8 cellular contexts compared by ENCODE assay signal in the genomic region with DNA sequence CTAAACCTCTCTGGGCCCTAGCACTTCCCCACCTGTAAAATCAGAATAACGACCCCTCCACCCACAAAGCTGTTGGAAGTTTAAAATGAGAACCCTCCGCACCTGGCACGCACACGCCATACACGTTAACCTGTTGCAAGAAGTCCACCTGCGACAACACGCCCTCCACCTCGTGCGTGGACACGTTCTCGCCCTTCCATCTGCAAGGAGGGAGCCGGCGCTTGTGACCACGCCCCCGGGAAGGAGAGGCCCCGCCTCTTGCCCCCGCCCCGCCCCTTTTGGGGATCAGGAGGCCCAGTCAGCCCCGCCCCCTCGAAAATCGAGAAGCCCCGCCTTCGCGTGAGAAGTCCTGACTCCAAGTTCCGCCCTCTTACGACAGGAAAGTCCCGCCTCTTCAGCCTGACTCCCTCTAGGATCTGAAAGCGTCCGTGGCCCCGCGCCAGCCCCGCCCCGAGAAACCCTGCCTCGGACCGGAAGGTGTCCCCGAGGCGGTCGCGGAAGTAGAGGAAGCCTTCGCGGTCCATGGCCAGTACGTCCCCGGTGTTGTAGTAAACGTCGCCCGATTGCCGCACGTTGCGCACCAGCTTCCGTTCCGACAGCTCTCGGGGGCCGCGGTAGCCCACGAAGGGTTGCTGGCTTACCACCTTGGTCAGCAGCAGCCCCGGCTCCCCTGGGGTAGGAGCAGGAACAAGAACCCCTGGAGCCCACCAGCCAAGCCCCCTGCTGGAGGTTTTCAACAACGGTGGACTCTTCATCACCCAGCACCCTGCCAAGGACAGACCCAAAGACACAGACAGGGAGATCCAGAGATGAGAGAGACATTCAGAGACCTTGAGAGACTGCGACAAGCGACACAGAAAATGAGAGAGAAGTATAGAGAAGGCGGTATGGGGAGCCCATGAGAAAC. TPM values are rescaled to one million over a fixed set of nuclear protein-coding genes. Genes with fewer than 3 reads are reported as not detected.
DNase-seq lines count a peak whose midpoint lies in the region; ATAC-seq and TF ChIP-seq lines count a peak whose summit lies in the region.

No MANE protein-coding gene starts in this region.

- peaks cover 5% of the 10 kb centered on the region for H3K9me3 Mint-ChIP-seq in activated CD4-positive, alpha-beta T cell treated with anti-CD3 and anti-CD28 coated beads for 36 hours (ENCODE audit: low read depth)

- intact Hi-C loops in activated CD4-positive, alpha-beta T cell treated with anti-CD3 and anti-CD28 coated beads for 36 hours (cut with DNase I, micrococcal nuclease), result loop anchor here (1.0 kb wide), 20 partner anchors 10 to 316 kb away; a partner anchor contains a TSS

- peak overlapping the region; percentile 95 for H3K27ac Mint-ChIP-seq in activated CD4-positive, alpha-beta T cell treated with anti-CD3 and anti-CD28 coated beads for 36 hours

- POLR2A ChIA-PET in activated CD4-positive, alpha-beta T cell treated with anti-CD3 and anti-CD28 coated beads for 36 hours (lab: Charles Lee), result interaction anchor here (0.6 to 1.3 kb wide), 4 partner anchors 15 to 35 kb away, joined by 3 to 8 read pairs (median 3); a partner anchor contains a TSS

- H3K4me1 ChIP-seq in BE2C, result no peaks in the 10 kb centered on the region

- no peaks in the 10 kb centered on the region for H3K9me3 ChIP-seq in BE2C

- TF ChIP-seq POLR2A in GM19099 (IDR thresholded peaks at IDR 0.05; ENCODE audit: extremely low read depth, insufficient read length, low read depth), result peak; percentile 78

- H3K27me3 ChIP-seq in BE2C, result no peaks in the 10 kb centered on the region

- H3K4me1 Mint-ChIP-seq in activated CD4-positive, alpha-beta T cell treated with anti-CD3 and anti-CD28 coated beads for 36 hours, result peaks cover 19% of the 10 kb centered on the region

- H3K36me3 ChIP-seq in BE2C, result no peaks in the 10 kb centered on the region

- peak overlapping the region; percentile 81 for H3K4me3 Mint-ChIP-seq in activated CD4-positive, alpha-beta T cell treated with anti-CD3 and anti-CD28 coated beads for 36 hours

- peak; percentile 75 for ATAC-seq in HG03378 (IDR thresholded peaks at IDR 0.05; ENCODE audit: unreplicated experiment)
- ATAC-seq in activated CD4-positive, alpha-beta T cell treated with anti-CD3 and anti-CD28 coated beads for 36 hours, result peak; percentile 99

- H3K27me3 Mint-ChIP-seq in activated CD4-positive, alpha-beta T cell treated with anti-CD3 and anti-CD28 coated beads for 36 hours, result no peaks in the 10 kb centered on the region

- TF ChIP-seq CTCF in BE2C (IDR thresholded peaks at IDR 0.05; ENCODE audit: low read depth, low read length) (peak; percentile 49), choroid plexus epithelial cell (conservative IDR thresholded peaks at IDR 0.05; ENCODE audit: low read depth, low read length) (peak; percentile 63)

- CTCF ChIA-PET in activated CD4-positive, alpha-beta T cell treated with anti-CD3 and anti-CD28 coated beads for 36 hours (lab: Charles Lee), result interaction anchor here (1.1 to 2.1 kb wide), 3 partner anchors 15 to 168 kb away, joined by 5 to 8 read pairs (median 5); a partner anchor contains a TSS

- peaks cover 3% of the 10 kb centered on the region for H3K36me3 Mint-ChIP-seq in activated CD4-positive, alpha-beta T cell treated with anti-CD3 and anti-CD28 coated beads for 36 hours (ENCODE audit: low read depth)

- H3K4me3 ChIP-seq in BE2C (ENCODE audit: low read depth, low read length) (peak overlapping the region; percentile 70), choroid plexus epithelial cell (ENCODE audit: low read depth, low read length) (peak overlapping the region; percentile 74)

- DNase-seq in BE2C, result peak; percentile 100
- peak; percentile 98 for DNase-seq in NCI-H460 (ENCODE audit: extremely low read depth, low read depth)
- peak; percentile 100 for DNase-seq in activated CD4-positive, alpha-beta T cell treated with anti-CD3 and anti-CD28 coated beads for 36 hours
- DNase-seq in choroid plexus epithelial cell (ENCODE audit: low read depth), result peak; percentile 99
- DNase-seq in kidney tubule cell (ENCODE audit: low spot score), result peak; percentile 99
- peak; percentile 89 to 98 for DNase-seq in stimulated activated CD4-positive, alpha-beta T cell treated with anti-CD3 and anti-CD28 coated beads, Interleukin-1b, Interleukin-23, amount 100 ng/mL, for 1 hour (ENCODE audit: low read depth in 2 of 2)

RNA-seq across cellular contexts. Expression of a gene that starts 12.5 kb away (rescaled TPM):
- 44.5 TPM for polyA plus RNA-seq in BE2C (2012; ENCODE audit: insufficient read depth, insufficient read length, low read depth)
- total RNA-seq in NCI-H460 (2014; rRNA removed; shearing (Covaris generic)), result 20.5 and 27.8 TPM in 2 replicates
- polyA plus RNA-seq in NCI-H460 (2014; cell fraction: nucleus; rRNA removed), result 22.9 and 98.4 TPM in 2 replicates
- 10 to 100 TPM in 1 of 2 experiments, 1 to 10 TPM in 1; 8.9 to 19.5 TPM for total RNA-seq in activated CD4-positive, alpha-beta T cell treated with anti-CD3 and anti-CD28 coated beads for 36 hours

RNA-seq across cellular contexts. Expression of a gene that starts 20.3 kb away (rescaled TPM):
- 31.4 TPM for polyA plus RNA-seq in BE2C (2012; ENCODE audit: insufficient read depth, insufficient read length, low read depth)
- 3.8 and 4.9 TPM in 2 replicates for total RNA-seq in NCI-H460 (2014; rRNA removed; shearing (Covaris generic))
- polyA plus RNA-seq in NCI-H460 (2014; cell fraction: nucleus; rRNA removed), result 4.4 and 5.5 TPM in 2 replicates
- 10 to 100 TPM; 10.1 to 11.1 TPM for total RNA-seq in activated CD4-positive, alpha-beta T cell treated with anti-CD3 and anti-CD28 coated beads for 36 hours

RNA-seq across cellular contexts. Expression of a gene that starts 23.1 kb away (rescaled TPM):
- 19.1 TPM for polyA plus RNA-seq in BE2C (2012; ENCODE audit: insufficient read depth, insufficient read length, low read depth)
- total RNA-seq in NCI-H460 (2014; rRNA removed; shearing (Covaris generic)), result 3.7 and 5.1 TPM in 2 replicates
- polyA plus RNA-seq in NCI-H460 (2014; cell fraction: nucleus; rRNA removed), result 7.7 and 39.6 TPM in 2 replicates
- total RNA-seq in activated CD4-positive, alpha-beta T cell treated with anti-CD3 and anti-CD28 coated beads for 36 hours, result 1 to 10 TPM; 4.2 to 4.7 TPM

RNA-seq across cellular contexts. Expression of a gene that starts 32.4 kb away (rescaled TPM):
- 15.0 TPM for polyA plus RNA-seq in BE2C (2012; ENCODE audit: insufficient read depth, insufficient read length, low read depth)
- total RNA-seq in NCI-H460 (2014; rRNA removed; shearing (Covaris generic)), result 3.1 and 4.7 TPM in 2 replicates
- polyA plus RNA-seq in NCI-H460 (2014; cell fraction: nucleus; rRNA removed), result 5.3 and 6.5 TPM in 2 replicates
- total RNA-seq in activated CD4-positive, alpha-beta T cell treated with anti-CD3 and anti-CD28 coated beads for 36 hours, result 1 to 10 TPM; 4.7 to 7.5 TPM

RNA-seq across cellular contexts. Expression of a gene that starts 44.6 kb away (rescaled TPM):
- 511 TPM for polyA plus RNA-seq in BE2C (2012; ENCODE audit: insufficient read depth, insufficient read length, low read depth)
- total RNA-seq in NCI-H460 (2014; rRNA removed; shearing (Covaris generic)), result 246 and 252 TPM in 2 replicates
- 540 and 555 TPM in 2 replicates for polyA plus RNA-seq in NCI-H460 (2014; cell fraction: nucleus; rRNA removed)
- total RNA-seq in activated CD4-positive, alpha-beta T cell treated with anti-CD3 and anti-CD28 coated beads for 36 hours, result 100 to 1,000 TPM; 481 to 758 TPM

Comparison
In these comparisons a context has a peak if more than half of its experiments do, and no peak if none do; other contexts are left out.
1. Peak in every context shown above with its lines: DNase-seq, ATAC-seq and H3K4me3 ChIP-seq.